16 cellular contexts compared by ENCODE assay signal in the genomic region with DNA sequence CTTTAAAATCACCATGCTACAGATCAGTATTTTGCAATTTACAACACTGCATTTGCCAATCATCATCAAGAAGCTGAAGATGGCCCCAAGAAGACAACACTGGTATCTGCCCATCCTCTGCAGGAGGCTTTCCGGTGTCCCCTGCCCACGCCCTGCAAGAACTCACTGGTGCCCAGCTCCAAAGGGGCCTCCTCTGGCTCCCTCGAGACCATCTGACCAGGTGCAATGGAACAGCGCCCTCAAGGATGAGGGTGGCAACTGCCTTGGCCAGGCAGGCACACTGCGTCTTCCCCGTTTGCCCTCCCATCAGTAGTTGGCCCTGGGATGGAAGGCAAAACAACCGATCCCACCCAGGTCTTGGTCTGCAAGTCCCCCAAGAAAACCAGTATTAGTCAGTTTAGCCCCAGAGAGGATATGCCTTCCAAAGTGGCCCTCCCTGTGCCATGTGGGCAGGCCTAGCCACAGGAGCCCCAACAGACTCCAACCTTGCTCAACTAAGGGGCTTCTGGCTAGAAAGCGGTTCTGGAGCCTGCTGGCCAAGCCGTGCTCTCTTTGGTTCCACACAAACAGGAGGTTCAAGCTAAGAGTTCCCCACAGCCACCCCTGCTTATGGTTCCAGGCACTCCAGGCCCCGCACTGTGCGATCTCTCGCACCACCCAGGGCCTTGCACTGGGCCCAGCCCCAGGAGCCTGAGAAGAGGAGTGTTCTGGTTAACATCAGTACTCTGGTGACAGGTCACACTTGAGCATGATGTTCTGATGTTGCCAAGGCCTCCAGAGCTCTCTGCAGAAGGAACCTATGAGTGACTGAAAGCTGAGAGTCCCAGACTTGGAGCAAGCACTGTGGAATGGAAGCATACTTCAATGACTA. TPM values are rescaled to one million over a fixed set of nuclear protein-coding genes. Genes with fewer than 3 reads are reported as not detected.
DNase-seq lines count a peak whose midpoint lies in the region; ATAC-seq and TF ChIP-seq lines count a peak whose summit lies in the region.
"Had no signal": no experiment of that assay in that cellular context is flagged by ENCODE, and none has a peak within 500 bp of the region (broad histone marks: within the 10 kb centered on the region; RNA-seq: fewer than 3 reads in every experiment).

No MANE protein-coding gene starts in this region.

- H3K27ac Mint-ChIP-seq in CD8-positive, alpha-beta T cell: peak overlapping the region; percentile 52
- H3K27ac Mint-ChIP-seq in activated T-helper 2 cell treated with anti-CD3 and anti-CD28 coated beads, Interferon-gamma antibody, Interleukin-2, Interleukin-4, amounts not matched to agents 10 μg/mL and 5 μg/mL and 100 μg/mL, durations not matched to agents 14 hours and 24 hours and 36 hours: no peak overlapping the region
- H3K27ac Mint-ChIP-seq: neural progenitor cell had no signal

- H3K79me2 ChIP-seq in ACC112 (ENCODE audit: control insufficient read depth, insufficient read depth, low read length, unreplicated experiment): peaks cover 90% of the 10 kb centered on the region

- H3K36me3 ChIP-seq in ACC112 (ENCODE audit: insufficient read depth, low read length): 0 out of 2 replicates have a peak, but pooled peaks cover 10% of the 10 kb centered on the region
- peaks cover 12% of the 10 kb centered on the region for H3K36me3 ChIP-seq in CD8-positive, alpha-beta T cell (ENCODE audit: insufficient read depth, low read length)
- H3K36me3 ChIP-seq in mesodermal cell (ENCODE audit: control insufficient read depth, insufficient read depth, low read length): peaks cover 44% of the 10 kb centered on the region
- H3K36me3 ChIP-seq: neural progenitor cell had no signal

- WGBS in mesodermal cell (ENCODE audit: insufficient coverage in 2 of 2), 2 experiments: 92 to 97% methylated on average over 11 to 12 of the region's 12 CpGs

- H3K9me3 Mint-ChIP-seq in CD8-positive, alpha-beta T cell: no peaks in the 10 kb centered on the region
- no peaks in the 10 kb centered on the region for H3K9me3 Mint-ChIP-seq in activated T-helper 2 cell treated with anti-CD3 and anti-CD28 coated beads, Interferon-gamma antibody, Interleukin-2, Interleukin-4, amounts not matched to agents 10 μg/mL and 5 μg/mL and 100 μg/mL, durations not matched to agents 14 hours and 24 hours and 36 hours
- H3K9me3 Mint-ChIP-seq: neural progenitor cell had no signal

- H3K4me1 ChIP-seq in ACC112 (ENCODE audit: control insufficient read depth, insufficient read depth, low read length, unreplicated experiment) (peaks cover 54% of the 10 kb centered on the region), mesodermal cell (ENCODE audit: control insufficient read depth, insufficient read depth, low read length, poor library complexity, severe bottlenecking) (peaks cover 12% of the 10 kb centered on the region)
- H3K4me1 ChIP-seq in CD8-positive, alpha-beta T cell (ENCODE audit: insufficient read depth, low read length): peaks cover 17% of the 10 kb centered on the region

- H2AFZ ChIP-seq in ACC112 (ENCODE audit: low read length, unreplicated experiment): no peak overlapping the region
- H2AFZ ChIP-seq: neural progenitor cell had no signal

- H3K4me1 Mint-ChIP-seq in CD8-positive, alpha-beta T cell (ENCODE audit: low read depth): peaks cover 59% of the 10 kb centered on the region
- peaks cover 41% of the 10 kb centered on the region for H3K4me1 Mint-ChIP-seq in activated T-helper 2 cell treated with anti-CD3 and anti-CD28 coated beads, Interferon-gamma antibody, Interleukin-2, Interleukin-4, amounts not matched to agents 10 μg/mL and 5 μg/mL and 100 μg/mL, durations not matched to agents 14 hours and 24 hours and 36 hours (ENCODE audit: low read depth)

- intact Hi-C loops in CD8-positive, alpha-beta T cell (cut with DNase I, micrococcal nuclease): no loop called here
- intact Hi-C loops in activated T-helper 2 cell treated with anti-CD3 and anti-CD28 coated beads, Interferon-gamma antibody, Interleukin-2, Interleukin-4, amounts not matched to agents 10 μg/mL and 5 μg/mL and 100 μg/mL, durations not matched to agents 14 hours and 24 hours and 36 hours (cut with micrococcal nuclease): no loop called here

- CTCF ChIA-PET in CD8-positive, alpha-beta T cell (lab: Charles Lee): no interaction called here

- TF ChIP-seq CTCF in CD8-positive, alpha-beta T cell (IDR thresholded peaks at IDR 0.05): no peak

- H3K27me3 ChIP-seq in ACC112 (ENCODE audit: insufficient read depth, low read length): no peaks in the 10 kb centered on the region
- H3K27me3 ChIP-seq in CD8-positive, alpha-beta T cell (ENCODE audit: insufficient read depth, low read length): no peaks in the 10 kb centered on the region
- H3K27me3 ChIP-seq: neural progenitor cell had no signal

- no peaks in the 10 kb centered on the region for H3K9me3 ChIP-seq in CD8-positive, alpha-beta T cell (ENCODE audit: low read length)
- H3K9me3 ChIP-seq in mesodermal cell (ENCODE audit: control insufficient read depth, low read length): no peaks in the 10 kb centered on the region

- no peak overlapping the region for H3K4me3 Mint-ChIP-seq in CD8-positive, alpha-beta T cell
- no peak overlapping the region for H3K4me3 Mint-ChIP-seq in activated T-helper 2 cell treated with anti-CD3 and anti-CD28 coated beads, Interferon-gamma antibody, Interleukin-2, Interleukin-4, amounts not matched to agents 10 μg/mL and 5 μg/mL and 100 μg/mL, durations not matched to agents 14 hours and 24 hours and 36 hours (ENCODE audit: low read depth)
- H3K4me3 Mint-ChIP-seq: neural progenitor cell had no signal

- ATAC-seq in CD8-positive, alpha-beta T cell: no peak
- ATAC-seq in HG03354 (IDR thresholded peaks at IDR 0.05; ENCODE audit: poor library complexity, severe bottlenecking, unreplicated experiment): no peak
- ATAC-seq: SK-N-SH treated with all-trans-retinoic acid at 6 μM for 48 hours had no signal

- no peaks in the 10 kb centered on the region for H3K27me3 Mint-ChIP-seq in CD8-positive, alpha-beta T cell (ENCODE audit: low read depth)
- no peaks in the 10 kb centered on the region for H3K27me3 Mint-ChIP-seq in activated T-helper 2 cell treated with anti-CD3 and anti-CD28 coated beads, Interferon-gamma antibody, Interleukin-2, Interleukin-4, amounts not matched to agents 10 μg/mL and 5 μg/mL and 100 μg/mL, durations not matched to agents 14 hours and 24 hours and 36 hours (ENCODE audit: low read depth)

- peaks cover 53% of the 10 kb centered on the region for H3K36me3 Mint-ChIP-seq in CD8-positive, alpha-beta T cell
- H3K36me3 Mint-ChIP-seq in activated T-helper 2 cell treated with anti-CD3 and anti-CD28 coated beads, Interferon-gamma antibody, Interleukin-2, Interleukin-4, amounts not matched to agents 10 μg/mL and 5 μg/mL and 100 μg/mL, durations not matched to agents 14 hours and 24 hours and 36 hours (ENCODE audit: low read depth): peaks cover 49% of the 10 kb centered on the region

- POLR2A ChIA-PET in CD8-positive, alpha-beta T cell (lab: Charles Lee): no interaction called here

- no peak for DNase-seq in CD8-positive, alpha-beta T cell
- DNase-seq in amniotic epithelial cell (ENCODE audit: low read depth) (peak; percentile 73), HUDEP-2 (lab: John Stamatoyannopoulos, UW; ENCODE audit: unreplicated experiment in 76 of 76) (no peak)
- no peak for DNase-seq in activated T-helper 2 cell treated with anti-CD3 and anti-CD28 coated beads, Interferon-gamma antibody, Interleukin-2, Interleukin-4, amounts not matched to agents 10 μg/mL and 5 μg/mL and 100 μg/mL, durations not matched to agents 14 hours and 24 hours and 36 hours (ENCODE audit: low spot score)
- DNase-seq: activated gamma-delta T cell, AML-193, islet precursor cell, NCI-H774, retina had no signal

- H3K27ac ChIP-seq in ACC112 (ENCODE audit: low read depth, low read length) (peak overlapping the region; percentile 11; the same call in 1 of the 2 replicates), mesodermal cell (ENCODE audit: low read depth, low read length, severe bottlenecking) (peak overlapping the region; percentile 20)
- no peak overlapping the region for H3K27ac ChIP-seq in CD8-positive, alpha-beta T cell (ENCODE audit: low read depth, low read length)
- H3K27ac ChIP-seq: neural progenitor cell had no signal

- H3K4me3 ChIP-seq in ACC112 (ENCODE audit: low read depth, low read length) (no peak overlapping the region; the same call in 1 of the 2 replicates), mesodermal cell (ENCODE audit: extremely low read depth, insufficient read depth, low read length, poor library complexity, severe bottlenecking) (no peak overlapping the region)
- H3K4me3 ChIP-seq in CD8-positive, alpha-beta T cell (ENCODE audit: low read depth, low read length): no peak overlapping the region
- H3K4me3 ChIP-seq: neural progenitor cell had no signal

RNA-seq across cellular contexts. Expression of gene PCID2, which starts 4.7 kb away (rescaled TPM):
- total RNA-seq in CD8-positive, alpha-beta T cell: 10 to 100 TPM; 30.5 to 34.1 TPM
- 46.9 TPM for polyA plus RNA-seq in mesodermal cell (2013, experiment 1 of 2)
- polyA plus RNA-seq in mesodermal cell (2013, experiment 2 of 2): 47.9 TPM
- 67.1 and 67.6 TPM in 2 replicates for total RNA-seq in activated T-helper 2 cell treated with anti-CD3 and anti-CD28 coated beads, Interferon-gamma antibody, Interleukin-2, Interleukin-4, amounts not matched to agents 10 μg/mL and 5 μg/mL and 100 μg/mL, durations not matched to agents 14 hours and 24 hours and 36 hours

RNA-seq across cellular contexts. Expression of gene CUL4A, which starts 5.7 kb away (rescaled TPM):
- total RNA-seq in CD8-positive, alpha-beta T cell: 10 to 100 TPM; 53.8 to 58.7 TPM
- 63.4 TPM for polyA plus RNA-seq in mesodermal cell (2013, experiment 1 of 2)
- 56.3 TPM for polyA plus RNA-seq in mesodermal cell (2013, experiment 2 of 2)
- total RNA-seq in activated T-helper 2 cell treated with anti-CD3 and anti-CD28 coated beads, Interferon-gamma antibody, Interleukin-2, Interleukin-4, amounts not matched to agents 10 μg/mL and 5 μg/mL and 100 μg/mL, durations not matched to agents 14 hours and 24 hours and 36 hours: 83.3 and 83.8 TPM in 2 replicates

RNA-seq across cellular contexts. Expression of gene PROZ, which starts 45.3 kb away (rescaled TPM):
- total RNA-seq in CD8-positive, alpha-beta T cell: not detected
- not detected for polyA plus RNA-seq in mesodermal cell (2013, experiment 1 of 2)
- polyA plus RNA-seq in mesodermal cell (2013, experiment 2 of 2): not detected
- total RNA-seq in activated T-helper 2 cell treated with anti-CD3 and anti-CD28 coated beads, Interferon-gamma antibody, Interleukin-2, Interleukin-4, amounts not matched to agents 10 μg/mL and 5 μg/mL and 100 μg/mL, durations not matched to agents 14 hours and 24 hours and 36 hours: not detected in 2 replicates
- total RNA-seq: activated CD8-positive, alpha-beta memory T cell treated with anti-CD3 and anti-CD28 coated beads for 36 hours; mesenteric fat pad had no signal
